Comparison of ENCODE assay signal across 8 cellular contexts in genomic region chr2:113602869-113603466, GRCh38. TPM values are rescaled to one million over a fixed set of nuclear protein-coding genes. Genes with fewer than 3 reads are reported as not detected.
DNase-seq lines count a peak whose midpoint lies in the region; ATAC-seq, FAIRE-seq and TF ChIP-seq lines count a peak whose summit lies in the region.

No MANE protein-coding gene starts in this region.

- no peak for FAIRE-seq in bronchial epithelial cell (lab: Jason Lieb, UNC)

- H3K4me3 ChIP-seq in bronchial epithelial cell (ENCODE audit: low read depth, low read length) (peak overlapping the region; percentile 50), mesodermal cell (ENCODE audit: extremely low read depth, insufficient read depth, low read length, poor library complexity, severe bottlenecking) (peak overlapping the region; percentile 64)

- TF ChIP-seq CTCF in 22Rv1 (IDR thresholded peaks at IDR 0.05) (no peak), bronchial epithelial cell (IDR thresholded peaks at IDR 0.05; ENCODE audit: insufficient read depth, low read length, severe bottlenecking) (no peak)

- DNase-seq in bronchial epithelial cell (ENCODE audit: low read depth) (no peak), EL (no peak), HK-2 (ENCODE audit: unreplicated experiment) (no peak), SIG-M5 (lab: John Stamatoyannopoulos, UW) (no peak)
- no peak for DNase-seq in stimulated activated CD4-positive, alpha-beta T cell treated with anti-CD3 and anti-CD28 coated beads, Interleukin-15, amount 100 ng/mL, for 24 hours

- H3K9me3 ChIP-seq in mesodermal cell (ENCODE audit: control insufficient read depth, low read length) = no peaks in the 10 kb centered on the region

- 60 to 100% methylated on average over 1 to 2 of the region's 2 CpGs for WGBS in mesodermal cell (ENCODE audit: insufficient coverage in 2 of 2), 2 experiments

- no peaks in the 10 kb centered on the region for H3K4me1 ChIP-seq in mesodermal cell (ENCODE audit: control insufficient read depth, insufficient read depth, low read length, poor library complexity, severe bottlenecking)

- no peaks in the 10 kb centered on the region for H3K27me3 ChIP-seq in bronchial epithelial cell (ENCODE audit: control insufficient read depth, insufficient read depth, low read length)

- H3K27ac ChIP-seq in 22Rv1 (peak overlapping the region; percentile 77), mesodermal cell (ENCODE audit: low read depth, low read length, severe bottlenecking) (peak overlapping the region; percentile 67)

- ATAC-seq in HG03064 (IDR thresholded peaks at IDR 0.05; ENCODE audit: low read depth, unreplicated experiment) = peak; percentile 59

- H3K36me3 ChIP-seq in bronchial epithelial cell (ENCODE audit: control insufficient read depth, insufficient read depth, low read length) (no peaks in the 10 kb centered on the region), mesodermal cell (ENCODE audit: control insufficient read depth, insufficient read depth, low read length) (no peaks in the 10 kb centered on the region)

RNA-seq across cellular contexts. Expression of gene RABL2A, which starts 24.1 kb away (rescaled TPM):
- total RNA-seq in bronchial epithelial cell = 7.6 and 7.7 TPM in 2 replicates
- 13.3 TPM for polyA plus RNA-seq in mesodermal cell (2013, experiment 1 of 2)
- 13.7 TPM for polyA plus RNA-seq in mesodermal cell (2013, experiment 2 of 2)
